Comparison of ENCODE assay signal across 8 cellular contexts in the genomic region with DNA sequence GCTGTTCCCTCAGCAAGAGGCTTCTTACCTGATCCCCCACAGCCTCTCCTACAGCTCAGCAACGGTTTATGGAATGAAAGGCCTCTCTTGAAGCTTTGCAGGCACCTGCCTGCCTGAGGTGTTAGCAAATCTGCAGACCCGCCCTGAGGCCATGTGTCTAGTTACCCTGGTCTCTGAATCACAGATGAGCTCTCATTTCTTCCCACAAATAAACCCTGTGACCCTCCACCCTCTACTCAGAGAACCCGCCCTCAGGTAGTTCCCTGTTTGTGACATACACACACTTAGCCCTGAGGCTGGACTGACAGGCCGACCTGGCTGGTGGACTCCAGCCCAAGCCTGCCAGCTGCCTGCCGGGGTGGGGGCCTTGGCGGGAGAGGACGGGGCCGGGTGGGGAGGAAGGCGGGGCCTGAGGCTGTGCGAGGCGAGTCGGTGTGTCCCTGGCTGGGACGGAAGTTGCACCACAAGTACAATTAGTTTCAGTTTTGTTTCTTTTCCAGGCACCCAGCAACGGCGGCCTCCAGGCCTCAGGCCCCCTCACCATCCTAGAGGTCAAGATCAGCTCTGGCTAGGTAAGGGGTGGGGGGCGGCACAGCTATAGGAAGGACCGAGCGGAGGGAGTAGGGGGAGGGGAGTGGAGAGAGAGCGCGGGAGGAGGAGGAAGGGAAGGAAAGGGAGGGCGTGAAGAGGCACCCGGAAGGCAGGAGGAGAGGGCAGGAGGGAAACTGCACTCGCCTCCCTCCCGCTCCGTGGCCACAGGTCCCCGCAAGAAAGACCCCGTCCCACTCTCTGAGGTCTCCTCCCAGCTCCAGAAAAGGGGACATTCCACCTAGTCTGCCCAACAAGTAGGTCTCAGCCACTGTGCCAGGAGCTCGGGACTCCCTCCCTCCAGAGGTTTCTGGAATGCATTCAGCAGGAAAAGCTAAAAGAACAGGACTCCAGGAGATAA. TPM values are rescaled to one million over a fixed set of nuclear protein-coding genes. Genes with fewer than 3 reads are reported as not detected.
A peak's percentile ranks its signal among the peaks of the same experiment; 100 is the strongest.
DNase-seq lines count a peak whose midpoint lies in the region; ATAC-seq and TF ChIP-seq lines count a peak whose summit lies in the region.

A gene with protein sequence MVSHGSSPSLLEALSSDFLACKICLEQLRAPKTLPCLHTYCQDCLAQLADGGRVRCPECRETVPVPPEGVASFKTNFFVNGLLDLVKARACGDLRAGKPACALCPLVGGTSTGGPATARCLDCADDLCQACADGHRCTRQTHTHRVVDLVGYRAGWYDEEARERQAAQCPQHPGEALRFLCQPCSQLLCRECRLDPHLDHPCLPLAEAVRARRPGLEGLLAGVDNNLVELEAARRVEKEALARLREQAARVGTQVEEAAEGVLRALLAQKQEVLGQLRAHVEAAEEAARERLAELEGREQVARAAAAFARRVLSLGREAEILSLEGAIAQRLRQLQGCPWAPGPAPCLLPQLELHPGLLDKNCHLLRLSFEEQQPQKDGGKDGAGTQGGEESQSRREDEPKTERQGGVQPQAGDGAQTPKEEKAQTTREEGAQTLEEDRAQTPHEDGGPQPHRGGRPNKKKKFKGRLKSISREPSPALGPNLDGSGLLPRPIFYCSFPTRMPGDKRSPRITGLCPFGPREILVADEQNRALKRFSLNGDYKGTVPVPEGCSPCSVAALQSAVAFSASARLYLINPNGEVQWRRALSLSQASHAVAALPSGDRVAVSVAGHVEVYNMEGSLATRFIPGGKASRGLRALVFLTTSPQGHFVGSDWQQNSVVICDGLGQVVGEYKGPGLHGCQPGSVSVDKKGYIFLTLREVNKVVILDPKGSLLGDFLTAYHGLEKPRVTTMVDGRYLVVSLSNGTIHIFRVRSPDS (plus strand): TSS at position 482 of the 949 bp plus-strand sequence. CDS start 1,832 bp downstream, outside the sequence.

- H3K27me3 Mint-ChIP-seq in activated CD4-positive, alpha-beta memory T cell treated with anti-CD3 and anti-CD28 coated beads for 36 hours = no peaks in the 10 kb centered on the region

- CTCF ChIA-PET in activated CD4-positive, alpha-beta memory T cell treated with anti-CD3 and anti-CD28 coated beads for 36 hours (lab: Charles Lee) = interaction anchor here (0.6 to 2.8 kb wide), 18 partner anchors 8 to 286 kb away, joined by 3 to 13 read pairs (median 4); a partner anchor contains a TSS

- no peaks in the 10 kb centered on the region for H3K9me3 ChIP-seq in lower lobe of right lung

- H3K27ac ChIP-seq in lower lobe of right lung = peak within 1 kb of the TSS; percentile 95

- H3K4me3 Mint-ChIP-seq in activated CD4-positive, alpha-beta memory T cell treated with anti-CD3 and anti-CD28 coated beads for 36 hours = peak within 1 kb of the TSS; percentile 97

- DNase-seq in ACHN (peak; percentile 91), NCI-H69 (lab: John Stamatoyannopoulos, UW) (peak; percentile 90), ecto neural progenitor cell (ENCODE audit: low spot score) (peak; percentile 80), lower lobe of right lung (peak; percentile 93)
- DNase-seq in activated CD4-positive, alpha-beta memory T cell treated with anti-CD3 and anti-CD28 coated beads for 36 hours = peak; percentile 88
- DNase-seq in stimulated activated CD4-positive, alpha-beta T cell treated with anti-CD3 and anti-CD28 coated beads, TNF-alpha, amount 100 ng/mL, for 4 hours (ENCODE audit: low read depth in 3 of 3) = peak; percentile 52 to 66 (median 60)

- H3K27ac Mint-ChIP-seq in activated CD4-positive, alpha-beta memory T cell treated with anti-CD3 and anti-CD28 coated beads for 36 hours = peak within 1 kb of the TSS; percentile 98

- in situ Hi-C loops in ACHN (cut with HindIII; ENCODE audit: low pct_ligation_motif_present, low pct_unique_long_range_greater_than_20kb, low sequenced_read_pairs) = no loop called here

- POLR2A ChIA-PET in activated CD4-positive, alpha-beta memory T cell treated with anti-CD3 and anti-CD28 coated beads for 36 hours (lab: Charles Lee) = interaction anchor here (0.7 to 1.9 kb wide), 7 partner anchors 9 to 210 kb away, joined by 3 to 10 read pairs (median 4); a partner anchor contains a TSS

- peak within 1 kb of the TSS; percentile 73 for H3K4me3 ChIP-seq in lower lobe of right lung

- H3K36me3 Mint-ChIP-seq in activated CD4-positive, alpha-beta memory T cell treated with anti-CD3 and anti-CD28 coated beads for 36 hours = peaks cover 22% of the 10 kb centered on the region

- ATAC-seq in GM18909 (IDR thresholded peaks at IDR 0.05; ENCODE audit: poor library complexity, unreplicated experiment) (peak; percentile 84), HG03139 (IDR thresholded peaks at IDR 0.05; ENCODE audit: unreplicated experiment) (peak; percentile 79), lower lobe of right lung (peak; percentile 96 to 97)

- peaks cover 37% of the 10 kb centered on the region for H3K36me3 ChIP-seq in lower lobe of right lung

- no peaks in the 10 kb centered on the region for H3K9me3 Mint-ChIP-seq in activated CD4-positive, alpha-beta memory T cell treated with anti-CD3 and anti-CD28 coated beads for 36 hours

- H3K4me1 Mint-ChIP-seq in activated CD4-positive, alpha-beta memory T cell treated with anti-CD3 and anti-CD28 coated beads for 36 hours (ENCODE audit: low read depth) = peaks cover 24% of the 10 kb centered on the region

- peaks cover 46% of the 10 kb centered on the region for H3K4me1 ChIP-seq in lower lobe of right lung

- no peak for TF ChIP-seq CTCF in lower lobe of right lung (IDR thresholded peaks at IDR 0.05)

- intact Hi-C loops in activated CD4-positive, alpha-beta memory T cell treated with anti-CD3 and anti-CD28 coated beads for 36 hours (cut with micrococcal nuclease) = loop anchor here (1.0 to 10.0 kb wide), 2 partner anchors 8 to 130 kb away; a partner anchor contains a TSS
- intact Hi-C loops in lower lobe of right lung (cut with DNase I) = no loop called here

- no peaks in the 10 kb centered on the region for H3K27me3 ChIP-seq in lower lobe of right lung (ENCODE audit: low read depth)

RNA-seq across cellular contexts. Expression of the gene that starts here (rescaled TPM):
- total RNA-seq in activated CD4-positive, alpha-beta memory T cell treated with anti-CD3 and anti-CD28 coated beads for 36 hours = 10 to 100 TPM; 42.3 to 44.5 TPM
- 61.9 TPM for total RNA-seq in lower lobe of right lung

Comparison
In these comparisons a context has a peak if more than half of its experiments do, and no peak if none do; other contexts are left out.
1. Peak in every context shown above with its lines: DNase-seq, ATAC-seq, H3K4me3 ChIP-seq and H3K27ac ChIP-seq.